In the genomic region with DNA sequence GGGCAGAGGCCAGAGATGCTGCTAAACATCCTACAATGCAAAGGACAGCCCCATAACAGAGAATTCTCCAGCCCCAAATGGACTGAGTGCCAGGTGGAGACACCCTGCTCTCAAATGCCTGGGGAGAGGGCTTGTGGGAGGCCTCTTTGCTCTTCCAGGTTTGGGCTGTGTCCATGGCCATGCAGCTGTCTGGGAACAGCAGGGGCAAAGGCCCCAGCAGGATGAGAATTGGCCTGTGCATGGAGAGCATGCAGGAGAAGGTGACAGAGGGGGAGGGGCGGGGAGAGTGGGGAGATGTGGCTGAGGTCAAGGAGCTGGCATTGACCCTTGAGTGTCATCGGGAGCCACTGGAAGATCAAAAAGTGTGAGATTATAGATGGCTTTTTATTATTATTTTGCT, we compare ENCODE assay signal across 12 cellular contexts.
DNase-seq lines count a peak whose midpoint lies in the region; ATAC-seq and TF ChIP-seq lines count a peak whose summit lies in the region.
"Had no signal": no experiment of that assay in that cellular context is flagged by ENCODE, and none has a peak within 500 bp of the region (broad histone marks: within the 10 kb centered on the region; RNA-seq: fewer than 3 reads in every experiment).

No MANE protein-coding gene starts in this region.

- H3K4me2 ChIP-seq in GM23338 (peak overlapping the region; percentile 45; the same call in 1 of the 2 replicates), hepatocyte (peak overlapping the region; percentile 71)
- H3K4me2 ChIP-seq: BLaER1 treated with 17β-estradiol and CSF1 and Interleukin-3, amounts not matched to agents 10 nM and 100 nM had no signal

- intact Hi-C loops in prostate gland (cut with DNase I): no loop called here

- peaks cover 6% of the 10 kb centered on the region for H3K27me3 Mint-ChIP-seq in GM23338 (ENCODE audit: insufficient read depth, low read depth, poor library complexity)

- CTCF ChIA-PET in RWPE1 (lab: Yijun Ruan, JAX): interaction anchor here (0.6 kb wide), 2 partner anchors 28 to 455 kb away, joined by 3 read pairs; no protein-coding TSS in a partner anchor

- no peak for TF ChIP-seq POLR2A in prostate gland (IDR thresholded peaks at IDR 0.05)

- H3K4me3 Mint-ChIP-seq in GM23338: no peak overlapping the region
- H3K4me3 Mint-ChIP-seq: CD4-positive, CD25-positive, alpha-beta regulatory T cell had no signal

- no peak for DNase-seq in GM23338 (ENCODE audit: low spot score)
- no peak for DNase-seq in RWPE1 (ENCODE audit: low spot score)
- DNase-seq in hepatocyte (ENCODE audit: low spot score): no peak
- DNase-seq in prostate gland (ENCODE audit: low spot score): no peak
- DNase-seq in OCI-M2 (lab: John Stamatoyannopoulos, UW; ENCODE audit: unreplicated experiment): no peak
- DNase-seq in NCI-H524 (lab: John Stamatoyannopoulos, UW): no peak
- DNase-seq: ACHN; CD4-positive, CD25-positive, alpha-beta regulatory T cell; GF-D8; H7 had no signal

- H3K9me3 ChIP-seq in hepatocyte (ENCODE audit: low read depth): no peaks in the 10 kb centered on the region
- no peaks in the 10 kb centered on the region for H3K9me3 ChIP-seq in prostate gland
- H3K9me3 ChIP-seq: BLaER1 treated with 17β-estradiol and CSF1 and Interleukin-3, amounts not matched to agents 10 nM and 100 nM had no signal

- no peak for TF ChIP-seq CTCF in GM23338 (conservative IDR thresholded peaks at IDR 0.05; ENCODE audit: low read depth in 2 of 2)
- TF ChIP-seq CTCF in RWPE1 (conservative IDR thresholded peaks at IDR 0.05; ENCODE audit: low read depth): no peak
- no peak for TF ChIP-seq CTCF in hepatocyte (IDR thresholded peaks at IDR 0.05; ENCODE audit: poor library complexity)
- TF ChIP-seq CTCF in prostate gland (IDR thresholded peaks at IDR 0.05): no peak

- no peaks in the 10 kb centered on the region for H3K36me3 Mint-ChIP-seq in GM23338 (ENCODE audit: low read depth)
- H3K36me3 Mint-ChIP-seq: CD4-positive, CD25-positive, alpha-beta regulatory T cell had no signal

- no peak for ATAC-seq in GM23338
- ATAC-seq in HG02763 (IDR thresholded peaks at IDR 0.05; ENCODE audit: unreplicated experiment): no peak

- H3K4me1 ChIP-seq in GM23338 (ENCODE audit: insufficient read depth): peaks cover 34% of the 10 kb centered on the region
- peaks cover 18% of the 10 kb centered on the region for H3K4me1 ChIP-seq in hepatocyte (ENCODE audit: insufficient read depth)
- no peaks in the 10 kb centered on the region for H3K4me1 ChIP-seq in prostate gland (replicated peaks)
- H3K4me1 ChIP-seq: BLaER1 treated with 17β-estradiol and CSF1 and Interleukin-3, amounts not matched to agents 10 nM and 100 nM had no signal

- no peaks in the 10 kb centered on the region for H3K9me3 Mint-ChIP-seq in GM23338
- H3K9me3 Mint-ChIP-seq: CD4-positive, CD25-positive, alpha-beta regulatory T cell had no signal

- H3K27ac Mint-ChIP-seq in GM23338: no peak overlapping the region
- H3K27ac Mint-ChIP-seq: CD4-positive, CD25-positive, alpha-beta regulatory T cell had no signal

- no peaks in the 10 kb centered on the region for H3K36me3 ChIP-seq in GM23338 (ENCODE audit: insufficient read depth)
- no peaks in the 10 kb centered on the region for H3K36me3 ChIP-seq in hepatocyte (replicated peaks; ENCODE audit: insufficient read depth, low read depth)
- H3K36me3 ChIP-seq in prostate gland: no peaks in the 10 kb centered on the region
- H3K36me3 ChIP-seq: BLaER1 treated with 17β-estradiol and CSF1 and Interleukin-3, amounts not matched to agents 10 nM and 100 nM had no signal

- no peaks in the 10 kb centered on the region for H4K20me1 ChIP-seq in GM23338 (replicated peaks; ENCODE audit: insufficient read depth)
- no peaks in the 10 kb centered on the region for H4K20me1 ChIP-seq in hepatocyte (ENCODE audit: insufficient read depth, poor library complexity, severe bottlenecking)
- H4K20me1 ChIP-seq: BLaER1 treated with 17β-estradiol and CSF1 and Interleukin-3, amounts not matched to agents 10 nM and 100 nM had no signal

- H3K27me3 ChIP-seq in GM23338 (ENCODE audit: insufficient read depth): no peaks in the 10 kb centered on the region
- no peaks in the 10 kb centered on the region for H3K27me3 ChIP-seq in hepatocyte
- H3K27me3 ChIP-seq in prostate gland (replicated peaks; ENCODE audit: insufficient read depth): no peaks in the 10 kb centered on the region
- H3K27me3 ChIP-seq: BLaER1 treated with 17β-estradiol and CSF1 and Interleukin-3, amounts not matched to agents 10 nM and 100 nM had no signal

- no peak overlapping the region for H3K4me3 ChIP-seq in GM23338
- no peak overlapping the region for H3K4me3 ChIP-seq in hepatocyte
- H3K4me3 ChIP-seq in prostate gland: no peak overlapping the region
- H3K4me3 ChIP-seq: BLaER1 treated with 17β-estradiol and CSF1 and Interleukin-3, amounts not matched to agents 10 nM and 100 nM had no signal

- H3K79me2 ChIP-seq in GM23338 (replicated peaks; ENCODE audit: insufficient read depth) (no peaks in the 10 kb centered on the region), hepatocyte (peaks cover 4% of the 10 kb centered on the region)

- H3K4me1 Mint-ChIP-seq in GM23338: peaks cover 44% of the 10 kb centered on the region
- H3K4me1 Mint-ChIP-seq: CD4-positive, CD25-positive, alpha-beta regulatory T cell had no signal

- POLR2A ChIA-PET in RWPE1 (lab: Yijun Ruan, JAX; ENCODE audit: low non-redundant PET): no interaction called here

- no peaks in the 10 kb centered on the region for H3F3A ChIP-seq in GM23338 (replicated peaks; ENCODE audit: low read depth)

- no peak overlapping the region for H2AFZ ChIP-seq in GM23338
- no peak overlapping the region for H2AFZ ChIP-seq in hepatocyte

- H3K9me2 ChIP-seq in GM23338 (ENCODE audit: insufficient read depth): no peaks in the 10 kb centered on the region; the same call in none of the 2 replicates
- H3K9me2 ChIP-seq in hepatocyte (replicated peaks; ENCODE audit: insufficient read depth): no peaks in the 10 kb centered on the region

- no peak overlapping the region for H3K27ac ChIP-seq in GM23338 (ENCODE audit: low read depth)
- H3K27ac ChIP-seq in RWPE1: 0 out of 2 replicates have a peak overlapping the region, but pooled peaks have one; percentile 11
- peak overlapping the region; percentile 84 for H3K27ac ChIP-seq in hepatocyte
- H3K27ac ChIP-seq in prostate gland: peak overlapping the region; percentile 51 to 59
- H3K27ac ChIP-seq: BLaER1 treated with 17β-estradiol and CSF1 and Interleukin-3, amounts not matched to agents 10 nM and 100 nM had no signal

- WGBS in hepatocyte (ENCODE audit: low lambda C conversion rate, missing lambda C conversion rate): 79% methylated on average over 2 of the region's 2 CpGs
- 73% methylated on average over 2 of the region's 2 CpGs for WGBS in prostate gland

TF ChIP-seq in GM23338, 12 proteins besides CTCF, POLR2A, EP300 and RAD21 (continues in another document):
- TF ChIP-seq POLR2AphosphoS5 (IDR thresholded peaks at IDR 0.05; ENCODE audit: low read depth) (no peak), EZH2phosphoT487 (IDR thresholded peaks at IDR 0.05; ENCODE audit: unreplicated experiment) (no peak), NANOG (IDR thresholded peaks at IDR 0.05; ENCODE audit: borderline replicate concordance) (no peak), STAT1 (IDR thresholded peaks at IDR 0.05; ENCODE audit: unreplicated experiment) (no peak), ZNF114 (CRISPR knock-in tag; IDR thresholded peaks at IDR 0.05) (no peak), JUNB (IDR thresholded peaks at IDR 0.05; ENCODE audit: unreplicated experiment) (no peak), EZH2 (IDR thresholded peaks at IDR 0.05; ENCODE audit: low read depth, unreplicated experiment) (no peak)
- TF ChIP-seq, protein P1, sequence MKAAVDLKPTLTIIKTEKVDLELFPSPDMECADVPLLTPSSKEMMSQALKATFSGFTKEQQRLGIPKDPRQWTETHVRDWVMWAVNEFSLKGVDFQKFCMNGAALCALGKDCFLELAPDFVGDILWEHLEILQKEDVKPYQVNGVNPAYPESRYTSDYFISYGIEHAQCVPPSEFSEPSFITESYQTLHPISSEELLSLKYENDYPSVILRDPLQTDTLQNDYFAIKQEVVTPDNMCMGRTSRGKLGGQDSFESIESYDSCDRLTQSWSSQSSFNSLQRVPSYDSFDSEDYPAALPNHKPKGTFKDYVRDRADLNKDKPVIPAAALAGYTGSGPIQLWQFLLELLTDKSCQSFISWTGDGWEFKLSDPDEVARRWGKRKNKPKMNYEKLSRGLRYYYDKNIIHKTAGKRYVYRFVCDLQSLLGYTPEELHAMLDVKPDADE (IDR thresholded peaks at IDR 0.05): no peak
- TF ChIP-seq, protein P2, sequence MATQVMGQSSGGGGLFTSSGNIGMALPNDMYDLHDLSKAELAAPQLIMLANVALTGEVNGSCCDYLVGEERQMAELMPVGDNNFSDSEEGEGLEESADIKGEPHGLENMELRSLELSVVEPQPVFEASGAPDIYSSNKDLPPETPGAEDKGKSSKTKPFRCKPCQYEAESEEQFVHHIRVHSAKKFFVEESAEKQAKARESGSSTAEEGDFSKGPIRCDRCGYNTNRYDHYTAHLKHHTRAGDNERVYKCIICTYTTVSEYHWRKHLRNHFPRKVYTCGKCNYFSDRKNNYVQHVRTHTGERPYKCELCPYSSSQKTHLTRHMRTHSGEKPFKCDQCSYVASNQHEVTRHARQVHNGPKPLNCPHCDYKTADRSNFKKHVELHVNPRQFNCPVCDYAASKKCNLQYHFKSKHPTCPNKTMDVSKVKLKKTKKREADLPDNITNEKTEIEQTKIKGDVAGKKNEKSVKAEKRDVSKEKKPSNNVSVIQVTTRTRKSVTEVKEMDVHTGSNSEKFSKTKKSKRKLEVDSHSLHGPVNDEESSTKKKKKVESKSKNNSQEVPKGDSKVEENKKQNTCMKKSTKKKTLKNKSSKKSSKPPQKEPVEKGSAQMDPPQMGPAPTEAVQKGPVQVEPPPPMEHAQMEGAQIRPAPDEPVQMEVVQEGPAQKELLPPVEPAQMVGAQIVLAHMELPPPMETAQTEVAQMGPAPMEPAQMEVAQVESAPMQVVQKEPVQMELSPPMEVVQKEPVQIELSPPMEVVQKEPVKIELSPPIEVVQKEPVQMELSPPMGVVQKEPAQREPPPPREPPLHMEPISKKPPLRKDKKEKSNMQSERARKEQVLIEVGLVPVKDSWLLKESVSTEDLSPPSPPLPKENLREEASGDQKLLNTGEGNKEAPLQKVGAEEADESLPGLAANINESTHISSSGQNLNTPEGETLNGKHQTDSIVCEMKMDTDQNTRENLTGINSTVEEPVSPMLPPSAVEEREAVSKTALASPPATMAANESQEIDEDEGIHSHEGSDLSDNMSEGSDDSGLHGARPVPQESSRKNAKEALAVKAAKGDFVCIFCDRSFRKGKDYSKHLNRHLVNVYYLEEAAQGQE (IDR thresholded peaks at IDR 0.05; ENCODE audit: unreplicated experiment): no peak
